ENCODE assay signal across 8 cellular contexts in the genomic region with DNA sequence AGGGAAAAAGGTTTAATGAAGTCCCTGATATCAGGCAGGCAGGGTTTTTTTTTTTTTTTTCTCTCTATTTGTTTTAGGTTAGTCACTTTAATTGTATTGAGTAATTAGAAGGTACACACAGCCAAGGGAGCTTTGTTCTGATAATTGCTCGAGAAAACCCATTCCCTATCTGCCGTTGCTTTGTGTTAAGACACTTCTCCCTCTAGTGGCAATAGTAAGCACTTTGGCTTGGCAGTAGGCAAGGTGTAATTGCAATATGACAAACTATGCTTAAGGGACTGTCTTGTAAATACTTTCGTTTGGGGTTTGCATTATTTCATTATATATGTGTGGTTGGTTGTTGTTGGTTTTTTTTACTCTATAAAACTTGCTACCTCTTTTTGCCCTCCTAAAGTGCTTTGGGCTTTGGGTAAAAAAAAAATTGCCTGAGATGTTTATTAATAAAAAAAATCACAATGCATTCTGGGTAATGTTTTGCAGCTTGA.
A peak's percentile ranks its signal among the peaks of the same experiment; 100 is the strongest.
DNase-seq lines count a peak whose midpoint lies in the region; FAIRE-seq and TF ChIP-seq lines count a peak whose summit lies in the region.

No MANE protein-coding gene starts in this region.

- no peak overlapping the region for H3K4me3 ChIP-seq in NB4 (ENCODE audit: low read depth, low read length)
- no peak overlapping the region for H3K4me3 ChIP-seq in kidney (ENCODE audit: low read length in 2 of 2)
- H3K4me3 ChIP-seq in testis = no peak overlapping the region

- H3K27me3 ChIP-seq in testis = no peaks in the 10 kb centered on the region

- FAIRE-seq in A204.1 (lab: Jason Lieb, UNC) = peak; percentile 96
- FAIRE-seq in kidney (lab: Jason Lieb, UNC) = peak; percentile 83

- no peaks in the 10 kb centered on the region for H3K4me1 ChIP-seq in kidney (ENCODE audit: control insufficient read depth in 1 of 2, insufficient read depth in 1 of 2, low read depth in 1 of 2, low read length in 2 of 2)
- H3K4me1 ChIP-seq in testis = peaks cover 8% of the 10 kb centered on the region

- no peaks in the 10 kb centered on the region for H3K36me3 ChIP-seq in kidney (ENCODE audit: control insufficient read depth in 1 of 2, insufficient read depth in 2 of 2, low read length in 2 of 2)
- no peaks in the 10 kb centered on the region for H3K36me3 ChIP-seq in testis (ENCODE audit: low read depth, missing control alignments)

- intact Hi-C loops in kidney (cut with DNase I) (no loop called here), testis (cut with DNase I; ENCODE audit: low total_unique reads) (loop anchor here (10.0 kb wide), 1 partner anchor 253 kb away; no protein-coding TSS in a partner anchor)

- 19 to 27% methylated on average over 3 of the region's 3 CpGs for WGBS in testis, 2 donors

- H3K9ac ChIP-seq in kidney (ENCODE audit: low read length in 2 of 2) = no peak overlapping the region

- no peak overlapping the region for H3K27ac ChIP-seq in kidney (ENCODE audit: low read depth in 2 of 2, low read length in 2 of 2)
- H3K27ac ChIP-seq in testis = no peak overlapping the region

- no peaks in the 10 kb centered on the region for H3K9me3 ChIP-seq in kidney (ENCODE audit: control insufficient read depth in 1 of 2, low read length in 2 of 2)
- no peaks in the 10 kb centered on the region for H3K9me3 ChIP-seq in testis

- TF ChIP-seq CTCF in NB4 (IDR thresholded peaks at IDR 0.05; ENCODE audit: low read depth, low read length) (peak; percentile 94), kidney (IDR thresholded peaks at IDR 0.05; ENCODE audit: borderline replicate concordance, extremely low read depth, insufficient read depth) (peak; percentile 70), testis (IDR thresholded peaks at IDR 0.05) (peak; percentile 46 to 83 (median 65))

- TF ChIP-seq POLR2A in NB4 (IDR thresholded peaks at IDR 0.05; ENCODE audit: extremely low read depth, insufficient read length) (no peak), testis (IDR thresholded peaks at IDR 0.05) (no peak)

- DNase-seq in GM04503 (ENCODE audit: low read depth) (peak; percentile 35), NB4 (ENCODE audit: low read depth) (peak; percentile 82), SIG-M5 treated with dmso at 0.1 percent for 504 hours (lab: John Stamatoyannopoulos, UW; ENCODE audit: unreplicated experiment) (peak; percentile 79), cerebellar nuclear complex (lab: John Stamatoyannopoulos, UW) (peak; percentile 9 to 10), kidney (no peak), testis (no peak), GOT3 (lab: John Stamatoyannopoulos, UW) (no peak)

Comparison
In these comparisons a context has a peak if more than half of its experiments do, and no peak if none do; other contexts are left out.
1. DNase-seq: peak in GM04503 (single experiment), NB4 (single experiment), SIG-M5 treated with dmso at 0.1 percent for 504 hours (single experiment) and cerebellar nuclear complex (2 of 2); none in kidney (single experiment), testis (single experiment) and GOT3 (single experiment).
2. Peak in every context shown above with its lines, with median percentiles within 50 percentile points of each other: CTCF ChIP-seq.